In genomic region chr11:46845740-46846509, GRCh38 we compare ENCODE assay signal across 8 cellular contexts. TPM values are rescaled to one million over a fixed set of nuclear protein-coding genes. Genes with fewer than 3 reads are reported as not detected.
A peak's percentile ranks its signal among the peaks of the same experiment; 100 is the strongest.
DNase-seq lines count a peak whose midpoint lies in the region; ATAC-seq and TF ChIP-seq lines count a peak whose summit lies in the region.

TSS of gene CKAP5 (minus strand) at chr11:46846280. CDS start at chr11:46821231, 25,049 bp downstream.

- no peaks in the 10 kb centered on the region for H3K9me3 Mint-ChIP-seq in HFFc6
- no peaks in the 10 kb centered on the region for H3K9me3 Mint-ChIP-seq in activated naive CD4-positive, alpha-beta T cell treated with anti-CD3 and anti-CD28 coated beads, Interleukin-2, amount 50 U/mL, for 72 hours

- H3K4me3 ChIP-seq in GM08714 (ENCODE audit: low read length), result peak within 1 kb of the TSS; percentile 86
- peak within 1 kb of the TSS; percentile 98 for H3K4me3 ChIP-seq in NB4 (ENCODE audit: low read depth, low read length)
- H3K4me3 ChIP-seq in suprapubic skin, result peak within 1 kb of the TSS; percentile 97

- no peak for TF ChIP-seq EP300 in suprapubic skin (IDR thresholded peaks at IDR 0.05)

- TF ChIP-seq CTCF in HFFc6 (IDR thresholded peaks at IDR 0.05) (no peak), NB4 (IDR thresholded peaks at IDR 0.05; ENCODE audit: low read depth, low read length) (no peak), suprapubic skin (IDR thresholded peaks at IDR 0.05) (no peak)

- H3K36me3 Mint-ChIP-seq in HFFc6 (ENCODE audit: low read depth), result peaks cover 17% of the 10 kb centered on the region
- peaks cover 19 to 34% of the 10 kb centered on the region in 2 donors for H3K36me3 Mint-ChIP-seq in activated naive CD4-positive, alpha-beta T cell treated with anti-CD3 and anti-CD28 coated beads, Interleukin-2, amount 50 U/mL, for 72 hours

- peak; percentile 93 to 96 for ATAC-seq in activated naive CD4-positive, alpha-beta T cell treated with anti-CD3 and anti-CD28 coated beads, Interleukin-2, amount 50 U/mL, for 72 hours

- peak; percentile 88 for DNase-seq in HFFc6
- peak; percentile 93 for DNase-seq in NB4 (ENCODE audit: low read depth)
- peak; percentile 77 for DNase-seq in SKM-1 (lab: John Stamatoyannopoulos, UW; ENCODE audit: unreplicated experiment)
- DNase-seq in activated naive CD4-positive, alpha-beta T cell treated with anti-CD3 and anti-CD28 coated beads, Interleukin-2, amount 50 U/mL, for 72 hours (ENCODE audit: low spot score in 2 of 2), result peak; percentile 86 to 88
- peak; percentile 85 for DNase-seq in glomerular visceral epithelial cell (ENCODE audit: extremely low spot score)
- DNase-seq in occipital lobe (lab: John Stamatoyannopoulos, UW), result peak; percentile 84
- DNase-seq in suprapubic skin (ENCODE audit: low spot score in 2 of 2), result peak; percentile 94 to 95

- peaks cover 45% of the 10 kb centered on the region for H3K4me1 Mint-ChIP-seq in HFFc6 (ENCODE audit: low read depth)

- peak within 1 kb of the TSS; percentile 89 for H3K27ac ChIP-seq in suprapubic skin

- 0% methylated on average over 15 of the region's 83 CpGs for WGBS in suprapubic skin

- peaks cover 27% of the 10 kb centered on the region for H3K4me1 ChIP-seq in suprapubic skin

- H3K27me3 Mint-ChIP-seq in HFFc6 (ENCODE audit: insufficient read depth), result peaks cover 3% of the 10 kb centered on the region

- no peaks in the 10 kb centered on the region for H3K36me3 ChIP-seq in suprapubic skin

- TF ChIP-seq POLR2A in NB4 (IDR thresholded peaks at IDR 0.05; ENCODE audit: extremely low read depth, insufficient read length), result peak; percentile 78
- no peak for TF ChIP-seq POLR2A in suprapubic skin (IDR thresholded peaks at IDR 0.05)

- H3K27ac Mint-ChIP-seq in HFFc6, result peak within 1 kb of the TSS; percentile 94
- peak within 1 kb of the TSS; percentile 88 to 97 for H3K27ac Mint-ChIP-seq in activated naive CD4-positive, alpha-beta T cell treated with anti-CD3 and anti-CD28 coated beads, Interleukin-2, amount 50 U/mL, for 72 hours

- H3K27me3 ChIP-seq in suprapubic skin, result no peaks in the 10 kb centered on the region

- peak within 1 kb of the TSS; percentile 99 for H3K4me3 Mint-ChIP-seq in HFFc6

- H3K9me3 ChIP-seq in suprapubic skin, result no peaks in the 10 kb centered on the region

RNA-seq across cellular contexts. Expression of gene CKAP5, which starts in this region (rescaled TPM):
- 100 to 1,000 TPM in 5 of 6 experiments, 10 to 100 TPM in 1; 87.8 to 125 (median 116) TPM for total RNA-seq in HFFc6 (2021; fragmentation: NEBNext Ultra II Directional; extraction: Animal tissue kit (Norgen Biotek cat#: 25700))
- 100 to 1,000 TPM; 160 to 188 TPM for total RNA-seq in activated naive CD4-positive, alpha-beta T cell treated with anti-CD3 and anti-CD28 coated beads, Interleukin-2, amount 50 U/mL, for 72 hours
- total RNA-seq in occipital lobe (186 TPM), suprapubic skin (10 to 100 TPM; 29.9 to 59.2 (median 38.9) TPM)

Comparison
In these comparisons a context has a peak if more than half of its experiments do, and no peak if none do; other contexts are left out.
1. Peak in every context shown above with its lines: DNase-seq, ATAC-seq, H3K4me3 ChIP-seq and H3K27ac ChIP-seq.